15 cellular contexts compared by ENCODE assay signal in the genomic region with DNA sequence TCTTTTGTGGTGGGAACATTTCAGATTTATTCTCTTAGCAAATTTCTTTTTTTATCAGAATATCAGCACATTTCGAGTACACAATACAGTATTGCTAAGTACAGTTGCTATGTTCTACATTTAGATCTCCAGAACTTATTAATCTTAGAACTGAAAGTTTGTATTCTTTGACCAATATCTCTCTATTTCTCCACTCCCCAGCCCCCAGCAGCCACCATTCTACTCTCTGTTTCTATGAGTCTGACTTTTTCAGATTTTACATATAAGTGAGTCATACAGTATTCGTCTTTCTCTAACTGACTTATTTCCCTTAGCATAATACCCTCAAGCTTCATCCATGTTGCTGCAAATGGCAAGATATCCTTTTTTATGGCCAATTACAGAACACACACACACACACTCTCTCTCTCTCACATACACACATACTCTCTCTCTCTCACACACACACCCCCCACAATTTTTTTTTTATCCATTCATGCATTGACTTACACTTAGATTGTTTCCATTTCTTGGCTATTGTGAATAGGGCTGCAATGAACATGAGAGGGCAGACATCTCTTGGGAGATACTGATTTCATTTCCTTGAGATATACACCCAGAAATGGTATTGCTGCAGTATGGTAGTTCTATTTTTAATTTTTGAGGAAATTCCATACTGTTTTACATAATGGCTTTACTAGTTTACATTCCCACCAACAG. TPM values are rescaled to one million over a fixed set of nuclear protein-coding genes. Genes with fewer than 3 reads are reported as not detected.
DNase-seq lines count a peak whose midpoint lies in the region; ATAC-seq lines count a peak whose summit lies in the region.
"Had no signal": no experiment of that assay in that cellular context is flagged by ENCODE, and none has a peak within 500 bp of the region (broad histone marks: within the 10 kb centered on the region; RNA-seq: fewer than 3 reads in every experiment).

No MANE protein-coding gene starts in this region.

- H3K27me3 Mint-ChIP-seq in activated CD4-positive, alpha-beta T cell treated with anti-CD3 and anti-CD28 coated beads, Interleukin-2, amount 10 ng/mL, durations not matched to agents 24 days and 14 days = peaks cover 30% of the 10 kb centered on the region

- H3K27ac Mint-ChIP-seq in activated CD4-positive, alpha-beta T cell treated with anti-CD3 and anti-CD28 coated beads, Interleukin-2, amount 10 ng/mL, durations not matched to agents 24 days and 14 days = no peak overlapping the region

- no peaks in the 10 kb centered on the region for H3K36me3 Mint-ChIP-seq in activated CD4-positive, alpha-beta T cell treated with anti-CD3 and anti-CD28 coated beads, Interleukin-2, amount 10 ng/mL, durations not matched to agents 24 days and 14 days (ENCODE audit: low read depth)

- H3K9me3 Mint-ChIP-seq in activated CD4-positive, alpha-beta T cell treated with anti-CD3 and anti-CD28 coated beads, Interleukin-2, amount 10 ng/mL, durations not matched to agents 24 days and 14 days = peaks cover 13% of the 10 kb centered on the region

- 49 to 52% methylated on average over 2 of the region's 2 CpGs for WGBS in aorta, 2 donors

- intact Hi-C loops in activated CD4-positive, alpha-beta T cell treated with anti-CD3 and anti-CD28 coated beads, Interleukin-2, amount 10 ng/mL, durations not matched to agents 24 days and 14 days (cut with micrococcal nuclease) = loop anchor here (1.0 kb wide), 1 partner anchor 317 kb away; no protein-coding TSS in a partner anchor
- intact Hi-C loops in aorta (cut with DNase I) = loop anchor here in 1 of 2 donors (2.0 kb wide), 1 partner anchor 42 kb away; no protein-coding TSS in a partner anchor
- intact Hi-C loops in left cardiac atrium (cut with DNase I) = loop anchor here (5.0 kb wide), 2 partner anchors 44 to 314 kb away; no protein-coding TSS in a partner anchor

- no peak overlapping the region for H3K4me3 ChIP-seq in aorta (ENCODE audit: low read length in 2 of 2)
- H3K4me3 ChIP-seq: uterus had no signal

- no peaks in the 10 kb centered on the region for H3K27me3 ChIP-seq in aorta (ENCODE audit: control insufficient read depth in 1 of 2, insufficient read depth in 2 of 2, low read length in 1 of 2)
- H3K27me3 ChIP-seq: uterus had no signal

- no peak overlapping the region for H3K27ac ChIP-seq in aorta (ENCODE audit: low read depth in 1 of 2, low read length in 2 of 2)
- H3K27ac ChIP-seq: uterus had no signal

- peaks cover 4% of the 10 kb centered on the region for H3K4me1 Mint-ChIP-seq in activated CD4-positive, alpha-beta T cell treated with anti-CD3 and anti-CD28 coated beads, Interleukin-2, amount 10 ng/mL, durations not matched to agents 24 days and 14 days

- DNase-seq in activated CD4-positive, alpha-beta T cell treated with anti-CD3 and anti-CD28 coated beads, Interleukin-2, amount 50 U/mL, for 48 hours = peak; percentile 45 to 59
- no peak for DNase-seq in activated CD4-positive, alpha-beta T cell treated with anti-CD3 and anti-CD28 coated beads, Interleukin-2, amount 10 ng/mL, durations not matched to agents 24 days and 14 days
- DNase-seq in HT1080 (ENCODE audit: low read depth) (peak; percentile 47), NCI-H748 (lab: John Stamatoyannopoulos, UW; ENCODE audit: unreplicated experiment) (no peak), aorta (no peak), left cardiac atrium (no peak)
- peak; percentile 14 to 26 for DNase-seq in stimulated activated CD4-positive, alpha-beta T cell treated with anti-CD3 and anti-CD28 coated beads, Interleukin-15, amount 100 ng/mL, for 48 hours (ENCODE audit: low read depth in 2 of 2)
- DNase-seq: ACHN, Calu3, uterus had no signal

- ATAC-seq in GM21381 (IDR thresholded peaks at IDR 0.05; ENCODE audit: unreplicated experiment) (peak; percentile 55), aorta (ENCODE audit: low FRiP score) (no peak), left cardiac atrium (no peak)

- no peaks in the 10 kb centered on the region for H3K36me3 ChIP-seq in aorta (ENCODE audit: control insufficient read depth in 1 of 2, insufficient read depth in 2 of 2, low read length in 1 of 2)
- H3K36me3 ChIP-seq: uterus had no signal

- H3K4me3 Mint-ChIP-seq in activated CD4-positive, alpha-beta T cell treated with anti-CD3 and anti-CD28 coated beads, Interleukin-2, amount 10 ng/mL, durations not matched to agents 24 days and 14 days = no peak overlapping the region

- no peaks in the 10 kb centered on the region for H3K4me1 ChIP-seq in aorta (ENCODE audit: control insufficient read depth in 1 of 2, insufficient read depth in 2 of 2, low read length in 2 of 2)
- H3K4me1 ChIP-seq: uterus had no signal

- H3K9me3 ChIP-seq in aorta (ENCODE audit: control insufficient read depth, low read length) = peaks cover 5% of the 10 kb centered on the region

RNA-seq across cellular contexts. Expression of a gene that starts 15.7 kb away (rescaled TPM):
- total RNA-seq in activated CD4-positive, alpha-beta T cell treated with anti-CD3 and anti-CD28 coated beads, Interleukin-2, amount 10 ng/mL, durations not matched to agents 24 days and 14 days = not detected in 2 replicates
- total RNA-seq in HT1080 (2014; rRNA removed; shearing (Covaris generic)) = not detected in 2 replicates
- 0.03 TPM in 1 of 2 replicates, not detected in the other for polyA plus RNA-seq in HT1080 (2015; cell fraction: cytosol; rRNA removed)
- not detected in 2 replicates for polyA plus RNA-seq in HT1080 (2015; cell fraction: nucleus; rRNA removed)
- total RNA-seq in aorta (not detected), left cardiac atrium (not detected)
- polyA plus RNA-seq in aorta = not detected
- total RNA-seq: Calu3, chondrocyte, epithelial cell of proximal tubule, lung microvascular endothelial cell, skeletal muscle tissue, uterus had no signal

RNA-seq across cellular contexts. Expression of a gene that starts 28.1 kb away (rescaled TPM):
- total RNA-seq in activated CD4-positive, alpha-beta T cell treated with anti-CD3 and anti-CD28 coated beads, Interleukin-2, amount 10 ng/mL, durations not matched to agents 24 days and 14 days = not detected in 2 replicates
- under 0.01 TPM in 1 of 2 replicates, not detected in the other for total RNA-seq in HT1080 (2014; rRNA removed; shearing (Covaris generic))
- not detected in 2 replicates for polyA plus RNA-seq in HT1080 (2015; cell fraction: cytosol; rRNA removed)
- polyA plus RNA-seq in HT1080 (2015; cell fraction: nucleus; rRNA removed) = 0.02 TPM in 1 of 2 replicates, not detected in the other
- total RNA-seq in aorta (under 1 TPM; 0.16 to 0.27 TPM), left cardiac atrium (under 1 TPM; 0.03 to 0.08 TPM)
- polyA plus RNA-seq in aorta = under 1 TPM in 1 of 2 donors, not detected in 1; 0.13 TPM
- total RNA-seq: chondrocyte, skeletal muscle tissue, uterus had no signal

RNA-seq across cellular contexts. Expression of a gene that starts 54.4 kb away (rescaled TPM):
- not detected in 2 replicates for total RNA-seq in activated CD4-positive, alpha-beta T cell treated with anti-CD3 and anti-CD28 coated beads, Interleukin-2, amount 10 ng/mL, durations not matched to agents 24 days and 14 days
- total RNA-seq in HT1080 (2014; rRNA removed; shearing (Covaris generic)) = not detected in 2 replicates
- not detected in 2 replicates for polyA plus RNA-seq in HT1080 (2015; cell fraction: cytosol; rRNA removed)
- not detected in 2 replicates for polyA plus RNA-seq in HT1080 (2015; cell fraction: nucleus; rRNA removed)
- total RNA-seq in aorta (not detected), left cardiac atrium (not detected)
- not detected for polyA plus RNA-seq in aorta
- total RNA-seq: Calu3, chondrocyte, epithelial cell of proximal tubule, lung microvascular endothelial cell, skeletal muscle tissue, uterus had no signal

Comparison
In these comparisons a context has a peak if more than half of its experiments do, and no peak if none do; other contexts are left out.
1. DNase-seq: peak in activated CD4-positive, alpha-beta T cell treated with anti-CD3 and anti-CD28 coated beads, Interleukin-2, amount 50 U/mL, for 48 hours (2 of 2), HT1080 (single experiment) and stimulated activated CD4-positive, alpha-beta T cell treated with anti-CD3 and anti-CD28 coated beads, Interleukin-15, amount 100 ng/mL, for 48 hours (2 of 2); none in activated CD4-positive, alpha-beta T cell treated with anti-CD3 and anti-CD28 coated beads, Interleukin-2, amount 10 ng/mL, durations not matched to agents 24 days and 14 days (single experiment), NCI-H748 (single experiment), aorta (0 of 2) and left cardiac atrium (single experiment).